In genomic region chr11:16923987-16924386, GRCh38 we compare ENCODE assay signal across 11 cellular contexts.
DNase-seq lines count a peak whose midpoint lies in the region; ATAC-seq and TF ChIP-seq lines count a peak whose summit lies in the region.
"Had no signal": no experiment of that assay in that cellular context is flagged by ENCODE, and none has a peak within 500 bp of the region (broad histone marks: within the 10 kb centered on the region; RNA-seq: fewer than 3 reads in every experiment).

No MANE protein-coding gene starts in this region.

- H3K9ac ChIP-seq in parathyroid adenoma = no peak overlapping the region

- peaks cover 28 to 68% of the 10 kb centered on the region in 2 donors for H3K27me3 Mint-ChIP-seq in CD8-positive, alpha-beta memory T cell

- H3K4me1 ChIP-seq in body of pancreas (peaks cover 59% of the 10 kb centered on the region), parathyroid adenoma (peaks cover 17% of the 10 kb centered on the region), uterus (peaks cover 0 to 10% of the 10 kb centered on the region in 2 donors)
- no peaks in the 10 kb centered on the region for H3K4me1 ChIP-seq in CD8-positive, alpha-beta memory T cell (ENCODE audit: insufficient read depth, low read length)

- peak overlapping the region; percentile 81 for H3K4me2 ChIP-seq in parathyroid adenoma (ENCODE audit: low read length)

- H3K9me3 ChIP-seq in body of pancreas = no peaks in the 10 kb centered on the region
- H3K9me3 ChIP-seq in parathyroid adenoma (ENCODE audit: control insufficient read depth, low read length) = no peaks in the 10 kb centered on the region
- no peaks in the 10 kb centered on the region for H3K9me3 ChIP-seq in CD8-positive, alpha-beta memory T cell (ENCODE audit: low read length)
- H3K9me3 ChIP-seq in uterus = no peaks in the 10 kb centered on the region

- no peaks in the 10 kb centered on the region for H3K9me3 Mint-ChIP-seq in CD8-positive, alpha-beta memory T cell

- H3K27ac ChIP-seq in body of pancreas = peak overlapping the region; percentile 60 to 89 (median 78)
- no peak overlapping the region for H3K27ac ChIP-seq in parathyroid adenoma
- H3K27ac ChIP-seq in CD8-positive, alpha-beta memory T cell (ENCODE audit: low read depth, low read length) = no peak overlapping the region
- H3K27ac ChIP-seq in uterus = no peak overlapping the region

- ATAC-seq in GM19328 (IDR thresholded peaks at IDR 0.05; ENCODE audit: unreplicated experiment) = peak; percentile 46
- peak; percentile 39 for ATAC-seq in HG03039 (IDR thresholded peaks at IDR 0.05; ENCODE audit: unreplicated experiment)
- peak; percentile 9 for ATAC-seq in body of pancreas

- no peak overlapping the region for H3K27ac Mint-ChIP-seq in CD8-positive, alpha-beta memory T cell

- H3K4me3 Mint-ChIP-seq in CD8-positive, alpha-beta memory T cell = no peak overlapping the region

- CTCF ChIA-PET in CD8-positive, alpha-beta memory T cell (lab: Charles Lee) = no interaction called here

- H3K27me3 ChIP-seq in body of pancreas = no peaks in the 10 kb centered on the region
- no peaks in the 10 kb centered on the region for H3K27me3 ChIP-seq in parathyroid adenoma (ENCODE audit: control insufficient read depth, insufficient read depth, low read length)
- H3K27me3 ChIP-seq in CD8-positive, alpha-beta memory T cell (ENCODE audit: insufficient read depth, low read length, poor library complexity, severe bottlenecking) = peaks cover 13% of the 10 kb centered on the region
- no peaks in the 10 kb centered on the region for H3K27me3 ChIP-seq in uterus

- peaks cover 0 to under 1% (median 0%) of the 10 kb centered on the region in 3 donors for H3K36me3 Mint-ChIP-seq in CD8-positive, alpha-beta memory T cell

- no peak overlapping the region for H2AFZ ChIP-seq in parathyroid adenoma

- DNase-seq in body of pancreas = peak in 3 of 4 donors; percentile 15 to 33 (median 26)
- DNase-seq in CD8-positive, alpha-beta memory T cell = no peak
- DNase-seq in iPS-NIHi11 (ENCODE audit: low spot score) = no peak
- DNase-seq in stimulated activated CD4-positive, alpha-beta T cell treated with anti-CD3 and anti-CD28 coated beads, Interleukin-2, amount 100 ng/mL, for 24 hours = no peak
- no peak for DNase-seq in uterus
- DNase-seq: activated gamma-delta T cell; NCI-H345; stimulated activated CD4-positive, alpha-beta T cell treated with anti-CD3 and anti-CD28 coated beads, Interleukin-4, amount 100 ng/mL, for 1 hour had no signal

- H3K4me3 ChIP-seq in body of pancreas (no peak overlapping the region), parathyroid adenoma (ENCODE audit: low read depth, low read length) (no peak overlapping the region), uterus (peak overlapping the region in 1 of 2 donors; percentile 44)
- no peak overlapping the region for H3K4me3 ChIP-seq in CD8-positive, alpha-beta memory T cell (ENCODE audit: low read length)

- H3K36me3 ChIP-seq in body of pancreas (replicated peaks in 1 of 2; ENCODE audit: insufficient read depth in 1 of 2, low read depth in 2 of 2) = no peaks in the 10 kb centered on the region
- H3K36me3 ChIP-seq in parathyroid adenoma (ENCODE audit: control insufficient read depth, insufficient read depth, low read length) = no peaks in the 10 kb centered on the region
- no peaks in the 10 kb centered on the region for H3K36me3 ChIP-seq in CD8-positive, alpha-beta memory T cell (ENCODE audit: insufficient read depth, low read length)
- H3K36me3 ChIP-seq in uterus = no peaks in the 10 kb centered on the region

- TF ChIP-seq CTCF in body of pancreas (IDR thresholded peaks at IDR 0.05) (no peak), parathyroid adenoma (IDR thresholded peaks at IDR 0.05) (no peak), uterus (IDR thresholded peaks at IDR 0.05) (no peak)

- TF ChIP-seq POLR2A in body of pancreas (IDR thresholded peaks at IDR 0.05) (no peak), uterus (IDR thresholded peaks at IDR 0.05) (no peak)

- peaks cover 4 to 13% (median 5%) of the 10 kb centered on the region in 3 donors for H3K4me1 Mint-ChIP-seq in CD8-positive, alpha-beta memory T cell

- intact Hi-C loops in body of pancreas (cut with DNase I) = no loop called here
- intact Hi-C loops in uterus (cut with DNase I; ENCODE audit: low total_unique reads) = no loop called here

- H3K79me2 ChIP-seq in parathyroid adenoma = no peaks in the 10 kb centered on the region

- WGBS in body of pancreas, 2 donors = 62 to 75% methylated on average over 4 of the region's 4 CpGs

- POLR2A ChIA-PET in CD8-positive, alpha-beta memory T cell (lab: Charles Lee) = no interaction called here

Comparison
In these comparisons a context has a peak if more than half of its experiments do, and no peak if none do; other contexts are left out.
1. DNase-seq: peak in body of pancreas (3 of 4); none in CD8-positive, alpha-beta memory T cell (0 of 5), iPS-NIHi11 (single experiment), stimulated activated CD4-positive, alpha-beta T cell treated with anti-CD3 and anti-CD28 coated beads, Interleukin-2, amount 100 ng/mL, for 24 hours (0 of 2) and uterus (0 of 2).
2. H3K27ac ChIP-seq: peak in body of pancreas (4 of 4); none in parathyroid adenoma (single experiment), CD8-positive, alpha-beta memory T cell (single experiment) and uterus (0 of 2).
3. Peak in every context shown above with its lines, with median percentiles within 50 percentile points of each other: ATAC-seq.